9 cellular contexts compared by ENCODE assay signal in the genomic region with DNA sequence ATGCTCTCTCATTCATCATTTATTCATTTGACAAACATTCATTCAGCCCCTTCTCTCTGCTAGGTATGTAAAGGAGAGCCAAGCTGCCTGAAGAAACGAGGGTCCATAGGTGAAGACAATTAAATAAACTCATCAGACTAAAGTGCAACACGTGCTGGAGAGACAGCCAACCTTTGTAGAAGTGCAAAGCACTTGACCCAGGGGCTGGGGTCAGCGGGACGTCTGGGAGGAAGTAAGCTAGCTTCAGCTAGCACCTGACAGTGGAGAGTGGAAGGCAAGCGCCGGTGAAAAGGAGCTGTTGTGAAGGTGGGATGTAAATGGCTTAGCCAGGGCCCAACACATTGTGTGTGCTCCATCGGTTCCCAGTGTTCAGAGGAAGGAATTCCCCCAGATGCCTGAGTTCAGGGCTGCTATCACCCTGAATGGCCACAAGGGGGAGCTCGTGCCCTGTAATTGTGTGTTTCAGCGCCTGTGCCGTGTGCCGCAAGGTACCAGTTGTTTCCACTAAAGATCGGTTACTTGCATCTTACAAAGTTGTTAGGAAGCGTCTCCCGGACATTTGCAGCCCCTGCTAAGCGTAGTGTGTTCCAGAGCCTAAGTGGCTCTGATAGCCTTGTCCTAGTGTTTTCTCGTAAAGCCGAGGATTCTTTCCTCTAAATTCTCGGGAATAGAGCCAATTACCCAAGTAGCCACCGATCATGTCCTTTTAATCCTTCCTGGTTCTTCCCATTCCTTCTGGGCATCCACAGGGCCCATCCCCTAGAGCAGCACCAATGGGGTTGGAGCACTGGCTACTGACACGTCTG. TPM values are rescaled to one million over a fixed set of nuclear protein-coding genes. Genes with fewer than 3 reads are reported as not detected.
DNase-seq lines count a peak whose midpoint lies in the region; ATAC-seq and TF ChIP-seq lines count a peak whose summit lies in the region.
"Had no signal": no experiment of that assay in that cellular context is flagged by ENCODE, and none has a peak within 500 bp of the region (broad histone marks: within the 10 kb centered on the region; RNA-seq: fewer than 3 reads in every experiment).

No MANE protein-coding gene starts in this region.

- no peaks in the 10 kb centered on the region for H3K27me3 ChIP-seq in aorta (ENCODE audit: control insufficient read depth in 1 of 2, insufficient read depth in 2 of 2, low read length in 1 of 2)

- no peaks in the 10 kb centered on the region for H3K4me1 ChIP-seq in aorta (ENCODE audit: control insufficient read depth in 1 of 2, insufficient read depth in 2 of 2, low read length in 2 of 2)

- H3K4me3 ChIP-seq in NB4 (ENCODE audit: low read depth, low read length) (no peak overlapping the region), aorta (ENCODE audit: low read length in 2 of 2) (no peak overlapping the region)

- peaks cover 55 to 78% of the 10 kb centered on the region in 2 donors for H3K27me3 Mint-ChIP-seq in T-cell

- H3K36me3 ChIP-seq in aorta (ENCODE audit: control insufficient read depth in 1 of 2, insufficient read depth in 2 of 2, low read length in 1 of 2), result no peaks in the 10 kb centered on the region

- peak; percentile 94 for TF ChIP-seq CTCF in GM10266 (IDR thresholded peaks at IDR 0.05; ENCODE audit: control insufficient read depth, insufficient read depth, low read depth, missing control alignments)
- TF ChIP-seq CTCF in NB4 (IDR thresholded peaks at IDR 0.05; ENCODE audit: low read depth, low read length), result peak; percentile 97

- H3K4me3 Mint-ChIP-seq in T-cell, result no peak overlapping the region

- DNase-seq in GM10266 (ENCODE audit: extremely low spot score) (peak; percentile 81), NB4 (ENCODE audit: low read depth) (peak; percentile 81), T-cell (peak; percentile 26 to 77 (median 60)), amniotic epithelial cell (ENCODE audit: low read depth) (peak; percentile 56), left ventricle myocardium superior (peak; percentile 70), renal cortical epithelial cell (ENCODE audit: low read depth) (peak; percentile 62), aorta (peak; percentile 70 to 87)

- WGBS in aorta, 2 donors, result 2 to 4% methylated on average over 20 of the region's 20 CpGs

- peaks cover 10 to 13% (median 12%) of the 10 kb centered on the region in 3 donors for H3K4me1 Mint-ChIP-seq in T-cell

- no peaks in the 10 kb centered on the region for H3K9me3 ChIP-seq in aorta (ENCODE audit: control insufficient read depth, low read length)

- H3K27ac Mint-ChIP-seq in T-cell, result no peak overlapping the region

- ATAC-seq in T-cell (replicated peaks in 1 of 4), result peak; percentile 74 to 90 (median 86)
- ATAC-seq in left ventricle myocardium superior, result peak; percentile 95
- ATAC-seq in aorta (ENCODE audit: low FRiP score), result peak; percentile 89
- ATAC-seq in HG03175 (IDR thresholded peaks at IDR 0.05; ENCODE audit: unreplicated experiment), result no peak

- H3K36me3 Mint-ChIP-seq in T-cell, result no peaks in the 10 kb centered on the region

- no peak for TF ChIP-seq POLR2A in NB4 (IDR thresholded peaks at IDR 0.05; ENCODE audit: extremely low read depth, insufficient read length)

- no peaks in the 10 kb centered on the region for H3K9me3 Mint-ChIP-seq in T-cell

- CTCF ChIA-PET in T-cell (lab: Charles Lee), result interaction anchor here in 1 of 2 donors (0.6 to 1.7 kb wide), 5 partner anchors 10 to 276 kb away, joined by 3 to 8 read pairs (median 4); no protein-coding TSS in a partner anchor

- POLR2A ChIA-PET in T-cell (lab: Charles Lee), result interaction anchor here in 1 of 2 donors (0.6 kb wide), 1 partner anchor 83 kb away, joined by 6 read pairs; no protein-coding TSS in a partner anchor

- intact Hi-C loops in left ventricle myocardium superior (cut with micrococcal nuclease) (no loop called here), aorta (cut with DNase I) (no loop called here)

- no peak overlapping the region for H3K27ac ChIP-seq in aorta (ENCODE audit: low read depth in 1 of 2, low read length in 2 of 2)

RNA-seq across cellular contexts. Expression of a gene that starts 30.6 kb away (rescaled TPM):
- total RNA-seq in T-cell (not detected), left ventricle myocardium superior (not detected), renal cortical epithelial cell (not detected in 2 replicates), aorta (not detected)
- under 1 TPM in 1 of 2 donors, not detected in 1; 0.13 TPM for polyA plus RNA-seq in aorta
- total RNA-seq: urinary bladder had no signal
- polyA plus RNA-seq: urinary bladder had no signal
